Comparison of ENCODE assay signal across 16 cellular contexts in the genomic region with DNA sequence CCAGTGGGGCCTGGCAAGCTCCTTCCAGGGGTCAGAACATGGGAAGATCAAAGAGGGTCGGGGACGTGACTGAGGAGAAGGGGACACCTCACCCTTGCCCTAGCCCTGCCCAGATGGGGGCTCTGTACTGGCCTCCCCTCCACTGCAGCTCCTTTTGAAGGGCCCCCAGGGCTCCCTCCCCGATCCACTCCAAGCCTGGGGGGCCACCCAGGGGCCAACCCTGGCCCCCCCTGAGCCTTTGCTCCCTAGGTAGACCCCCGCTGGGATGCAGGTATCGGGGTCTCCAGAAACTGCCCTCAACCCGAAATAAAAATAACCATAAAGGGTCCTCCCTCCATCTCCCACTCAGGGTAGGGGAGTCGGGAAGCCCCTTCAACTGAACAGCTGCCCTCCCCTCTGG. TPM values are rescaled to one million over a fixed set of nuclear protein-coding genes. Genes with fewer than 3 reads are reported as not detected.
DNase-seq lines count a peak whose midpoint lies in the region; ATAC-seq, FAIRE-seq and TF ChIP-seq lines count a peak whose summit lies in the region.
"Had no signal": no experiment of that assay in that cellular context is flagged by ENCODE, and none has a peak within 500 bp of the region (broad histone marks: within the 10 kb centered on the region; RNA-seq: fewer than 3 reads in every experiment).

No MANE protein-coding gene starts in this region.

- POLR2A ChIA-PET in HEK293 (lab: Yijun Ruan, JAX) = interaction anchor here (1.0 kb wide), 3 partner anchors 39 to 126 kb away, joined by 3 read pairs; partner anchors contain the start of gene CPLANE2

- H3K9me3 ChIP-seq in HEK293 (ENCODE audit: control insufficient read depth, insufficient read depth, low read depth, low read length) (no peaks in the 10 kb centered on the region), kidney (ENCODE audit: control insufficient read depth in 1 of 2, low read length in 2 of 2) (peaks cover 0 to 4% of the 10 kb centered on the region in 2 donors)

- peaks cover 3% of the 10 kb centered on the region for H3K36me3 Mint-ChIP-seq in neural crest cell (ENCODE audit: low read depth)
- no peaks in the 10 kb centered on the region for H3K36me3 Mint-ChIP-seq in type B pancreatic cell
- no peaks in the 10 kb centered on the region for H3K36me3 Mint-ChIP-seq in activated CD8-positive, alpha-beta memory T cell treated with anti-CD3 and anti-CD28 coated beads, Interleukin-2, amount 10 ng/mL, durations not matched to agents 7 days and 5 days
- H3K36me3 Mint-ChIP-seq: CD14-positive monocyte had no signal

- ATAC-seq in activated CD8-positive, alpha-beta memory T cell treated with anti-CD3 and anti-CD28 coated beads, Interleukin-2, amount 10 ng/mL, durations not matched to agents 7 days and 5 days = no peak
- ATAC-seq in HG03196 (IDR thresholded peaks at IDR 0.05; ENCODE audit: unreplicated experiment) = no peak
- ATAC-seq in HG02588 (IDR thresholded peaks at IDR 0.05; ENCODE audit: unreplicated experiment) = no peak

- DNase-seq in kidney = peak; percentile 15
- no peak for DNase-seq in neural crest cell (ENCODE audit: low read depth, low spot score)
- no peak for DNase-seq in type B pancreatic cell (ENCODE audit: extremely low spot score, unreplicated experiment)
- DNase-seq in activated CD8-positive, alpha-beta memory T cell treated with anti-CD3 and anti-CD28 coated beads, Interleukin-2, amount 10 ng/mL, durations not matched to agents 7 days and 5 days = no peak
- no peak for DNase-seq in medulla oblongata (ENCODE audit: extremely low spot score)
- DNase-seq: CD8-positive, alpha-beta memory T cell; GF-D8; HFFc6 had no signal

- no peak overlapping the region for H3K9ac ChIP-seq in kidney (ENCODE audit: low read length in 2 of 2)

- FAIRE-seq in kidney (lab: Jason Lieb, UNC) = no peak
- FAIRE-seq: GM19239, H1 had no signal

- TF ChIP-seq CTCF in HEK293 (tag by site-specific recombination; IDR thresholded peaks at IDR 0.05) (no peak), kidney (IDR thresholded peaks at IDR 0.05; ENCODE audit: borderline replicate concordance, extremely low read depth, insufficient read depth) (no peak), neural crest cell (conservative IDR thresholded peaks at IDR 0.05) (no peak), type B pancreatic cell (conservative IDR thresholded peaks at IDR 0.05) (no peak)

- H3K4me1 ChIP-seq in HEK293 (ENCODE audit: control insufficient read depth, insufficient read depth, low read length) (no peaks in the 10 kb centered on the region), kidney (ENCODE audit: control insufficient read depth in 1 of 2, insufficient read depth in 1 of 2, low read depth in 1 of 2, low read length in 2 of 2) (peaks cover 0 to 2% of the 10 kb centered on the region in 2 donors)
- H3K4me1 ChIP-seq: HAP-1 had no signal

- H3K27me3 Mint-ChIP-seq in neural crest cell (ENCODE audit: low read depth) (peaks cover 7% of the 10 kb centered on the region), type B pancreatic cell (peaks cover 4% of the 10 kb centered on the region)
- peaks cover 26% of the 10 kb centered on the region for H3K27me3 Mint-ChIP-seq in activated CD8-positive, alpha-beta memory T cell treated with anti-CD3 and anti-CD28 coated beads, Interleukin-2, amount 10 ng/mL, durations not matched to agents 7 days and 5 days

- CTCF ChIA-PET in HEK293 (lab: Yijun Ruan, JAX) = interaction anchor here (0.6 to 1.2 kb wide), 4 partner anchors 28 to 238 kb away, joined by 3 to 5 read pairs (median 5); no protein-coding TSS in a partner anchor
- CTCF ChIA-PET in activated CD8-positive, alpha-beta memory T cell treated with anti-CD3 and anti-CD28 coated beads, Interleukin-2, amount 10 ng/mL, durations not matched to agents 7 days and 5 days (lab: Charles Lee) = no interaction called here

- no peak overlapping the region for H3K4me3 ChIP-seq in HEK293 (ENCODE audit: low read depth, low read length)
- H3K4me3 ChIP-seq in kidney (ENCODE audit: low read length in 2 of 2) = no peak overlapping the region
- H3K4me3 ChIP-seq: HAP-1 had no signal

- intact Hi-C loops in kidney (cut with DNase I) = no loop called here

- H3K27ac Mint-ChIP-seq in neural crest cell (ENCODE audit: unreplicated experiment) (peak overlapping the region; percentile 91), type B pancreatic cell (peak overlapping the region; percentile 43)
- no peak overlapping the region for H3K27ac Mint-ChIP-seq in activated CD8-positive, alpha-beta memory T cell treated with anti-CD3 and anti-CD28 coated beads, Interleukin-2, amount 10 ng/mL, durations not matched to agents 7 days and 5 days
- H3K27ac Mint-ChIP-seq: CD14-positive monocyte, HFFc6 had no signal

- H3K4me1 Mint-ChIP-seq in neural crest cell (peaks cover 8% of the 10 kb centered on the region), type B pancreatic cell (ENCODE audit: unreplicated experiment) (peaks cover 20% of the 10 kb centered on the region)
- no peaks in the 10 kb centered on the region for H3K4me1 Mint-ChIP-seq in activated CD8-positive, alpha-beta memory T cell treated with anti-CD3 and anti-CD28 coated beads, Interleukin-2, amount 10 ng/mL, durations not matched to agents 7 days and 5 days
- H3K4me1 Mint-ChIP-seq: CD14-positive monocyte; CD8-positive, alpha-beta memory T cell had no signal

- H3K9me3 Mint-ChIP-seq in neural crest cell (no peaks in the 10 kb centered on the region), type B pancreatic cell (peaks cover 4% of the 10 kb centered on the region)
- peaks cover 3% of the 10 kb centered on the region for H3K9me3 Mint-ChIP-seq in activated CD8-positive, alpha-beta memory T cell treated with anti-CD3 and anti-CD28 coated beads, Interleukin-2, amount 10 ng/mL, durations not matched to agents 7 days and 5 days (ENCODE audit: low read depth)

- H3K27ac ChIP-seq in HEK293 (ENCODE audit: extremely low read depth, low read depth, low read length) = no peak overlapping the region
- H3K27ac ChIP-seq in kidney (ENCODE audit: low read depth in 2 of 2, low read length in 2 of 2) = no peak overlapping the region
- H3K27ac ChIP-seq: 22Rv1 had no signal

- H3K4me3 Mint-ChIP-seq in neural crest cell (no peak overlapping the region), type B pancreatic cell (no peak overlapping the region)
- no peak overlapping the region for H3K4me3 Mint-ChIP-seq in activated CD8-positive, alpha-beta memory T cell treated with anti-CD3 and anti-CD28 coated beads, Interleukin-2, amount 10 ng/mL, durations not matched to agents 7 days and 5 days
- H3K4me3 Mint-ChIP-seq: CD14-positive monocyte; CD8-positive, alpha-beta memory T cell; HFFc6 had no signal

- no peaks in the 10 kb centered on the region for H3K36me3 ChIP-seq in HEK293 (ENCODE audit: control insufficient read depth in 2 of 2, insufficient read depth in 1 of 2, low read length in 2 of 2)
- H3K36me3 ChIP-seq in kidney (ENCODE audit: control insufficient read depth in 1 of 2, insufficient read depth in 2 of 2, low read length in 2 of 2) = no peaks in the 10 kb centered on the region
- H3K36me3 ChIP-seq: HAP-1 had no signal

TF ChIP-seq in HEK293, 187 proteins besides CTCF, POLR2A, EP300 and RAD21:
- no peak for TF ChIP-seq MYNN (tag by site-specific recombination; IDR thresholded peaks at IDR 0.05; ENCODE audit: borderline replicate concordance)
- TF ChIP-seq ZBTB8A (tag by site-specific recombination; IDR thresholded peaks at IDR 0.05) = no peak
- no peak for TF ChIP-seq ZNF610 (tag by site-specific recombination; IDR thresholded peaks at IDR 0.05; ENCODE audit: borderline replicate concordance)
- peak; percentile 56 for TF ChIP-seq GLIS1 (tag by site-specific recombination; IDR thresholded peaks at IDR 0.05)
- no peak for TF ChIP-seq ZNF302 (tag by site-specific recombination; IDR thresholded peaks at IDR 0.05; ENCODE audit: low read depth)
TF ChIP-seq in HEK293: peak in this region for 1.

RNA-seq across cellular contexts. Expression of gene FAM131C, which starts 37.4 kb away (rescaled TPM):
- total RNA-seq in kidney (5.0 TPM), neural crest cell (0.48 and 0.68 TPM in 2 replicates), type B pancreatic cell (ENCODE audit: low replicate concordance) (1.4 and 3.1 TPM in 2 replicates)
- polyA plus RNA-seq in kidney (ENCODE audit: insufficient read depth, low read depth, low replicate concordance) = 12.0 TPM
- 1 to 10 TPM in 1 of 2 experiments, under 1 TPM in 1; 0.91 to 1.8 TPM for total RNA-seq in activated CD8-positive, alpha-beta memory T cell treated with anti-CD3 and anti-CD28 coated beads, Interleukin-2, amount 10 ng/mL, durations not matched to agents 7 days and 5 days
- polyA plus RNA-seq: CD14-positive monocyte; CD8-positive, alpha-beta memory T cell had no signal

RNA-seq across cellular contexts. Expression of gene EPHA2, which starts 45.0 kb away (rescaled TPM):
- total RNA-seq in kidney (34.2 TPM), neural crest cell (21.7 and 25.0 TPM in 2 replicates), type B pancreatic cell (ENCODE audit: low replicate concordance) (40.3 and 77.9 TPM in 2 replicates)
- polyA plus RNA-seq in kidney (ENCODE audit: insufficient read depth, low read depth, low replicate concordance) = 5.5 TPM
- total RNA-seq in activated CD8-positive, alpha-beta memory T cell treated with anti-CD3 and anti-CD28 coated beads, Interleukin-2, amount 10 ng/mL, durations not matched to agents 7 days and 5 days = not detected
- total RNA-seq: CD8-positive, alpha-beta memory T cell had no signal
- polyA plus RNA-seq: CD14-positive monocyte; CD8-positive, alpha-beta memory T cell had no signal

Comparison
In these comparisons a context has a peak if more than half of its experiments do, and no peak if none do; other contexts are left out.
1. RNA of gene EPHA2, which starts 45.0 kb away (total RNA-seq): 40.3 to 77.9 TPM in type B pancreatic cell, 34.2 TPM in kidney (single experiment) and 21.7 to 25.0 TPM in neural crest cell; not detected in activated CD8-positive, alpha-beta memory T cell treated with anti-CD3 and anti-CD28 coated beads, Interleukin-2, amount 10 ng/mL, durations not matched to agents 7 days and 5 days; every median in the first group is over 10 times any median in the second.